In genomic region chr18:9806905-9807304, GRCh38 we compare ENCODE assay signal across 1 cellular context.
TF ChIP-seq lines count a peak whose summit lies in the region.

No MANE protein-coding gene starts in this region.

TF ChIP-seq in GM23338, 12 proteins besides CTCF, POLR2A, EP300 and RAD21 (continued from another document):
- TF ChIP-seq, protein P1, sequence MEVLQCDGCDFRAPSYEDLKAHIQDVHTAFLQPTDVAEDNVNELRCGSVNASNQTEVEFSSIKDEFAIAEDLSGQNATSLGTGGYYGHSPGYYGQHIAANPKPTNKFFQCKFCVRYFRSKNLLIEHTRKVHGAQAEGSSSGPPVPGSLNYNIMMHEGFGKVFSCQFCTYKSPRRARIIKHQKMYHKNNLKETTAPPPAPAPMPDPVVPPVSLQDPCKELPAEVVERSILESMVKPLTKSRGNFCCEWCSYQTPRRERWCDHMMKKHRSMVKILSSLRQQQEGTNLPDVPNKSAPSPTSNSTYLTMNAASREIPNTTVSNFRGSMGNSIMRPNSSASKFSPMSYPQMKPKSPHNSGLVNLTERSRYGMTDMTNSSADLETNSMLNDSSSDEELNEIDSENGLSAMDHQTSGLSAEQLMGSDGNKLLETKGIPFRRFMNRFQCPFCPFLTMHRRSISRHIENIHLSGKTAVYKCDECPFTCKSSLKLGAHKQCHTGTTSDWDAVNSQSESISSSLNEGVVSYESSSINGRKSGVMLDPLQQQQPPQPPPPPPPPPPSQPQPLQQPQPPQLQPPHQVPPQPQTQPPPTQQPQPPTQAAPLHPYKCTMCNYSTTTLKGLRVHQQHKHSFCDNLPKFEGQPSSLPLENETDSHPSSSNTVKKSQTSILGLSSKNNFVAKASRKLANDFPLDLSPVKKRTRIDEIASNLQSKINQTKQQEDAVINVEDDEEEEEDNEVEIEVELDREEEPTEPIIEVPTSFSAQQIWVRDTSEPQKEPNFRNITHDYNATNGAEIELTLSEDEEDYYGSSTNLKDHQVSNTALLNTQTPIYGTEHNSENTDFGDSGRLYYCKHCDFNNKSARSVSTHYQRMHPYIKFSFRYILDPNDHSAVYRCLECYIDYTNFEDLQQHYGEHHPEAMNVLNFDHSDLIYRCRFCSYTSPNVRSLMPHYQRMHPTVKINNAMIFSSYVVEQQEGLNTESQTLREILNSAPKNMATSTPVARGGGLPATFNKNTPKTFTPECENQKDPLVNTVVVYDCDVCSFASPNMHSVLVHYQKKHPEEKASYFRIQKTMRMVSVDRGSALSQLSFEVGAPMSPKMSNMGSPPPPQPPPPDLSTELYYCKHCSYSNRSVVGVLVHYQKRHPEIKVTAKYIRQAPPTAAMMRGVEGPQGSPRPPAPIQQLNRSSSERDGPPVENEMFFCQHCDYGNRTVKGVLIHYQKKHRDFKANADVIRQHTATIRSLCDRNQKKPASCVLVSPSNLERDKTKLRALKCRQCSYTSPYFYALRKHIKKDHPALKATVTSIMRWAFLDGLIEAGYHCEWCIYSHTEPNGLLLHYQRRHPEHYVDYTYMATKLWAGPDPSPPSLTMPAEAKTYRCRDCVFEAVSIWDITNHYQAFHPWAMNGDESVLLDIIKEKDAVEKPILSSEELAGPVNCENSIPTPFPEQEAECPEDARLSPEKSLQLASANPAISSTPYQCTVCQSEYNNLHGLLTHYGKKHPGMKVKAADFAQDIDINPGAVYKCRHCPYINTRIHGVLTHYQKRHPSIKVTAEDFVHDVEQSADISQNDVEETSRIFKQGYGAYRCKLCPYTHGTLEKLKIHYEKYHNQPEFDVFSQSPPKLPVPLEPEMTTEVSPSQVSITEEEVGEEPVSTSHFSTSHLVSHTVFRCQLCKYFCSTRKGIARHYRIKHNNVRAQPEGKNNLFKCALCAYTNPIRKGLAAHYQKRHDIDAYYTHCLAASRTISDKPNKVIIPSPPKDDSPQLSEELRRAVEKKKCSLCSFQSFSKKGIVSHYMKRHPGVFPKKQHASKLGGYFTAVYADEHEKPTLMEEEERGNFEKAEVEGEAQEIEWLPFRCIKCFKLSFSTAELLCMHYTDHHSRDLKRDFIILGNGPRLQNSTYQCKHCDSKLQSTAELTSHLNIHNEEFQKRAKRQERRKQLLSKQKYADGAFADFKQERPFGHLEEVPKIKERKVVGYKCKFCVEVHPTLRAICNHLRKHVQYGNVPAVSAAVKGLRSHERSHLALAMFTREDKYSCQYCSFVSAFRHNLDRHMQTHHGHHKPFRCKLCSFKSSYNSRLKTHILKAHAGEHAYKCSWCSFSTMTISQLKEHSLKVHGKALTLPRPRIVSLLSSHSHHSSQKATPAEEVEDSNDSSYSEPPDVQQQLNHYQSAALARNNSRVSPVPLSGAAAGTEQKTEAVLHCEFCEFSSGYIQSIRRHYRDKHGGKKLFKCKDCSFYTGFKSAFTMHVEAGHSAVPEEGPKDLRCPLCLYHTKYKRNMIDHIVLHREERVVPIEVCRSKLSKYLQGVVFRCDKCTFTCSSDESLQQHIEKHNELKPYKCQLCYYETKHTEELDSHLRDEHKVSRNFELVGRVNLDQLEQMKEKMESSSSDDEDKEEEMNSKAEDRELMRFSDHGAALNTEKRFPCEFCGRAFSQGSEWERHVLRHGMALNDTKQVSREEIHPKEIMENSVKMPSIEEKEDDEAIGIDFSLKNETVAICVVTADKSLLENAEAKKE (CRISPR knock-in tag; IDR thresholded peaks at IDR 0.05) = no peak
- TF ChIP-seq CREB1 (CRISPR knock-in tag; IDR thresholded peaks at IDR 0.05; ENCODE audit: low read depth) (no peak), JUNB (IDR thresholded peaks at IDR 0.05; ENCODE audit: unreplicated experiment) (no peak), EZH2 (IDR thresholded peaks at IDR 0.05; ENCODE audit: low read depth, unreplicated experiment) (no peak), POLR2AphosphoS5 (IDR thresholded peaks at IDR 0.05; ENCODE audit: low read depth) (no peak)
- TF ChIP-seq, protein P2, sequence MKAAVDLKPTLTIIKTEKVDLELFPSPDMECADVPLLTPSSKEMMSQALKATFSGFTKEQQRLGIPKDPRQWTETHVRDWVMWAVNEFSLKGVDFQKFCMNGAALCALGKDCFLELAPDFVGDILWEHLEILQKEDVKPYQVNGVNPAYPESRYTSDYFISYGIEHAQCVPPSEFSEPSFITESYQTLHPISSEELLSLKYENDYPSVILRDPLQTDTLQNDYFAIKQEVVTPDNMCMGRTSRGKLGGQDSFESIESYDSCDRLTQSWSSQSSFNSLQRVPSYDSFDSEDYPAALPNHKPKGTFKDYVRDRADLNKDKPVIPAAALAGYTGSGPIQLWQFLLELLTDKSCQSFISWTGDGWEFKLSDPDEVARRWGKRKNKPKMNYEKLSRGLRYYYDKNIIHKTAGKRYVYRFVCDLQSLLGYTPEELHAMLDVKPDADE (IDR thresholded peaks at IDR 0.05) = no peak
TF ChIP-seq in GM23338: peak in this region for 0.
